ENCODE assay signal across 9 cellular contexts in the genomic region with DNA sequence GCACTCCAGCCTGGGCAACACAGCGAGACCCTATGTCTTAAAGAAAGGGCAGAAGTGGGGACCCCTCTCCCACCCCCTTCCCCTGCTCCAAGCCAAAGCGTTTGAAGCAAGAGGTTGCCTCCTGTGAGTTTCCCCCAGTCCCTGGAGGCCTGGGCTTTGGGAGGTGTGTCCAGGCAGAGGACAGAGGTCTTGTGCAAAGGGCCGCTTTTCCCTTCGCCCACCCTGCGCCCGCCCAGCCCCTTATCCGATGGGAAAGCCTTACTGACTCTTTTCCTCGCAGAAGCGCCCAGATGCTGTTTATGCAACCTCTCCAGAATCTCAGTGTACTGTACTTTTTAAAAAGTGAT. TPM values are rescaled to one million over a fixed set of nuclear protein-coding genes. Genes with fewer than 3 reads are reported as not detected.
DNase-seq lines count a peak whose midpoint lies in the region; ATAC-seq, FAIRE-seq and TF ChIP-seq lines count a peak whose summit lies in the region.
"Had no signal": no experiment of that assay in that cellular context is flagged by ENCODE, and none has a peak within 500 bp of the region (broad histone marks: within the 10 kb centered on the region; RNA-seq: fewer than 3 reads in every experiment).

No MANE protein-coding gene starts in this region.

- H3K9ac ChIP-seq in smooth muscle cell (ENCODE audit: low read depth): no peak overlapping the region

- peak overlapping the region; percentile 82 for H3K4me2 ChIP-seq in smooth muscle cell

- TF ChIP-seq CTCF in VCaP (conservative IDR thresholded peaks at IDR 0.05) (no peak), left ventricle myocardium inferior (IDR thresholded peaks at IDR 0.05; ENCODE audit: borderline replicate concordance) (no peak), smooth muscle cell (IDR thresholded peaks at IDR 0.05; ENCODE audit: borderline replicate concordance, insufficient read depth, poor library complexity, severe bottlenecking) (no peak)

- H3K27me3 ChIP-seq in left ventricle myocardium inferior (ENCODE audit: low read depth) (no peaks in the 10 kb centered on the region), smooth muscle cell (ENCODE audit: low read depth) (no peaks in the 10 kb centered on the region)

- H3K4me3 ChIP-seq in left ventricle myocardium inferior (peak overlapping the region; percentile 66), smooth muscle cell (peak overlapping the region; percentile 37)

- peaks cover 3% of the 10 kb centered on the region for H3F3A ChIP-seq in smooth muscle cell (ENCODE audit: low read depth)

- intact Hi-C loops in left ventricle myocardium inferior (cut with micrococcal nuclease): no loop called here

- no peaks in the 10 kb centered on the region for H4K20me1 ChIP-seq in smooth muscle cell (ENCODE audit: low read depth)

- 79% methylated on average over 9 of the region's 9 CpGs for WGBS in smooth muscle cell (ENCODE audit: low lambda C conversion rate)

- H3K9me3 ChIP-seq in left ventricle myocardium inferior (replicated peaks) (no peaks in the 10 kb centered on the region), smooth muscle cell (replicated peaks; ENCODE audit: low read depth) (no peaks in the 10 kb centered on the region)

- no peak overlapping the region for H2AFZ ChIP-seq in smooth muscle cell (ENCODE audit: low read depth)

- H3K36me3 ChIP-seq in left ventricle myocardium inferior (no peaks in the 10 kb centered on the region), smooth muscle cell (ENCODE audit: low read depth) (no peaks in the 10 kb centered on the region)

- H3K79me2 ChIP-seq in smooth muscle cell (ENCODE audit: low read depth): no peaks in the 10 kb centered on the region

- H3K4me1 ChIP-seq in left ventricle myocardium inferior (peaks cover 20% of the 10 kb centered on the region), smooth muscle cell (ENCODE audit: low read depth) (peaks cover 10% of the 10 kb centered on the region)

- ATAC-seq in GM21737 (IDR thresholded peaks at IDR 0.05; ENCODE audit: unreplicated experiment) (peak; percentile 17), HG03159 (IDR thresholded peaks at IDR 0.05; ENCODE audit: unreplicated experiment) (no peak), GM21515 (IDR thresholded peaks at IDR 0.05; ENCODE audit: unreplicated experiment) (no peak)

- no peak for FAIRE-seq in GM19239 (lab: Jason Lieb, UNC)

- H3K27ac ChIP-seq in VCaP (peak overlapping the region; percentile 71), left ventricle myocardium inferior (replicated peaks) (peak overlapping the region; percentile 46), smooth muscle cell (ENCODE audit: low read depth) (no peak overlapping the region)

- DNase-seq in left ventricle myocardium inferior (no peak), smooth muscle cell (lab: John Stamatoyannopoulos, UW; ENCODE audit: unreplicated experiment) (no peak), GM19239 (ENCODE audit: insufficient read length, low spot score) (no peak), DMS153 (lab: John Stamatoyannopoulos, UW) (no peak)
- DNase-seq: erythroblast had no signal

RNA-seq across cellular contexts. Expression of a gene that starts 50.6 kb away (rescaled TPM):
- 122 TPM for total RNA-seq in left ventricle myocardium inferior
- 90.7 and 101 TPM in 2 replicates for total RNA-seq in smooth muscle cell
- 63.9 and 86.1 TPM in 2 replicates for polyA plus RNA-seq in smooth muscle cell
